Comparison of ENCODE assay signal across 14 cellular contexts in genomic region chr11:13717331-13717730, GRCh38. TPM values are rescaled to one million over a fixed set of nuclear protein-coding genes. Genes with fewer than 3 reads are reported as not detected.
A peak's percentile ranks its signal among the peaks of the same experiment; 100 is the strongest.
DNase-seq lines count a peak whose midpoint lies in the region; ATAC-seq and TF ChIP-seq lines count a peak whose summit lies in the region.
"Had no signal": no experiment of that assay in that cellular context is flagged by ENCODE, and none has a peak within 500 bp of the region (broad histone marks: within the 10 kb centered on the region; RNA-seq: fewer than 3 reads in every experiment).

No MANE protein-coding gene starts in this region.

- H3K27me3 ChIP-seq in ACC112 (ENCODE audit: insufficient read depth, low read length) (no peaks in the 10 kb centered on the region), adrenal gland (no peaks in the 10 kb centered on the region)
- H3K27me3 ChIP-seq: colonic mucosa, neural progenitor cell had no signal

- H3K4me1 Mint-ChIP-seq in activated CD4-positive, alpha-beta T cell treated with anti-CD3 and anti-CD28 coated beads for 36 hours, result no peaks in the 10 kb centered on the region
- H3K4me1 Mint-ChIP-seq: activated T-helper 17 cell treated with anti-CD3 and anti-CD28 coated beads, Interleukin-2, amount 50 U/mL, for 72 hours; neural progenitor cell had no signal

- no peak overlapping the region for H3K27ac Mint-ChIP-seq in activated CD4-positive, alpha-beta T cell treated with anti-CD3 and anti-CD28 coated beads for 36 hours
- H3K27ac Mint-ChIP-seq: neural progenitor cell had no signal

- no peak for TF ChIP-seq CTCF in adrenal gland (IDR thresholded peaks at IDR 0.05)

- H3K9me3 ChIP-seq in adrenal gland (replicated peaks in 1 of 3), result no peaks in the 10 kb centered on the region
- H3K9me3 ChIP-seq: colonic mucosa had no signal

- TF ChIP-seq POLR2A in adrenal gland (IDR thresholded peaks at IDR 0.05), result no peak

- WGBS in adrenal gland, 4 donors, result 64 to 71% (median 69%) methylated on average over 3 of the region's 3 CpGs

- CTCF ChIA-PET in activated CD4-positive, alpha-beta T cell treated with anti-CD3 and anti-CD28 coated beads for 36 hours (lab: Charles Lee), result interaction anchor here (0.6 to 1.6 kb wide), 3 partner anchors 10 to 121 kb away, joined by 3 to 4 read pairs (median 4); no protein-coding TSS in a partner anchor

- peaks cover 31% of the 10 kb centered on the region for H3K36me3 ChIP-seq in ACC112 (ENCODE audit: insufficient read depth, low read length)
- peaks cover 0 to 28% of the 10 kb centered on the region in 2 donors for H3K36me3 ChIP-seq in adrenal gland (replicated peaks in 1 of 2)

- no peaks in the 10 kb centered on the region for H3K79me2 ChIP-seq in ACC112 (ENCODE audit: control insufficient read depth, insufficient read depth, low read length, unreplicated experiment)

- intact Hi-C loops in adrenal gland (cut with DNase I), result no loop called here
- intact Hi-C loops in activated CD4-positive, alpha-beta T cell treated with anti-CD3 and anti-CD28 coated beads for 36 hours (cut with DNase I, micrococcal nuclease), result no loop called here

- peak overlapping the region; percentile 31 for H3K27ac ChIP-seq in ACC112 (ENCODE audit: low read depth, low read length)
- no peak overlapping the region for H3K27ac ChIP-seq in adrenal gland
- H3K27ac ChIP-seq: colonic mucosa, neural progenitor cell had no signal

- DNase-seq in HT-29 (ENCODE audit: low spot score) (peak; percentile 22), adrenal gland (peak in 4 of 7 donors; percentile 24 to 30 (median 28)), glomerular visceral epithelial cell (ENCODE audit: extremely low spot score) (peak; percentile 21)
- DNase-seq in activated CD4-positive, alpha-beta T cell treated with anti-CD3 and anti-CD28 coated beads for 36 hours, result no peak
- DNase-seq: AML-193, colonic mucosa, NCI-H1436, substantia nigra had no signal

- no peaks in the 10 kb centered on the region for H3K9me3 Mint-ChIP-seq in activated CD4-positive, alpha-beta T cell treated with anti-CD3 and anti-CD28 coated beads for 36 hours (ENCODE audit: low read depth)
- H3K9me3 Mint-ChIP-seq: activated T-helper 17 cell treated with anti-CD3 and anti-CD28 coated beads, Interleukin-2, amount 50 U/mL, for 72 hours; neural progenitor cell had no signal

- ATAC-seq in GM18517 (IDR thresholded peaks at IDR 0.05; ENCODE audit: unreplicated experiment) (no peak), HG02571 (IDR thresholded peaks at IDR 0.05; ENCODE audit: unreplicated experiment) (no peak), GM18909 (IDR thresholded peaks at IDR 0.05; ENCODE audit: poor library complexity, unreplicated experiment) (no peak)
- ATAC-seq in activated CD4-positive, alpha-beta T cell treated with anti-CD3 and anti-CD28 coated beads for 36 hours, result no peak
- ATAC-seq: activated T-helper 17 cell treated with anti-CD3 and anti-CD28 coated beads, Interleukin-2, amount 50 U/mL, for 72 hours had no signal

- H3K4me1 ChIP-seq in ACC112 (ENCODE audit: control insufficient read depth, insufficient read depth, low read length, unreplicated experiment) (peaks cover 33% of the 10 kb centered on the region), adrenal gland (replicated peaks in 1 of 2) (peaks cover 0 to 7% of the 10 kb centered on the region in 2 donors)
- H3K4me1 ChIP-seq: colonic mucosa, neural progenitor cell had no signal

- POLR2A ChIA-PET in activated CD4-positive, alpha-beta T cell treated with anti-CD3 and anti-CD28 coated beads for 36 hours (lab: Charles Lee), result no interaction called here

- H3K4me3 ChIP-seq in ACC112 (ENCODE audit: low read depth, low read length), result no peak overlapping the region
- no peak overlapping the region for H3K4me3 ChIP-seq in adrenal gland
- H3K4me3 ChIP-seq: colonic mucosa, neural progenitor cell had no signal

- H3K4me3 Mint-ChIP-seq in activated CD4-positive, alpha-beta T cell treated with anti-CD3 and anti-CD28 coated beads for 36 hours, result no peak overlapping the region
- H3K4me3 Mint-ChIP-seq: activated T-helper 17 cell treated with anti-CD3 and anti-CD28 coated beads, Interleukin-2, amount 50 U/mL, for 72 hours; neural progenitor cell had no signal

- H3K27me3 Mint-ChIP-seq in activated CD4-positive, alpha-beta T cell treated with anti-CD3 and anti-CD28 coated beads for 36 hours, result no peaks in the 10 kb centered on the region
- H3K27me3 Mint-ChIP-seq: activated T-helper 17 cell treated with anti-CD3 and anti-CD28 coated beads, Interleukin-2, amount 50 U/mL, for 72 hours had no signal

- no peak overlapping the region for H2AFZ ChIP-seq in ACC112 (ENCODE audit: low read length, unreplicated experiment)
- H2AFZ ChIP-seq: neural progenitor cell had no signal

- peaks cover 42% of the 10 kb centered on the region for H3K36me3 Mint-ChIP-seq in activated CD4-positive, alpha-beta T cell treated with anti-CD3 and anti-CD28 coated beads for 36 hours (ENCODE audit: low read depth)

RNA-seq across cellular contexts. Expression of gene FAR1, which starts 48.9 kb away (rescaled TPM):
- 25.9 and 34.4 TPM in 2 replicates for total RNA-seq in HT-29 (2014; rRNA removed; shearing (Covaris generic))
- 10 to 100 TPM; 13.7 to 44.2 (median 38.7) TPM for total RNA-seq in adrenal gland
- 10 to 100 TPM; 14.3 to 51.0 (median 23.4) TPM for polyA plus RNA-seq in adrenal gland
- total RNA-seq in activated CD4-positive, alpha-beta T cell treated with anti-CD3 and anti-CD28 coated beads for 36 hours, result 10 to 100 TPM; 34.8 to 36.4 TPM
